Comparison of ENCODE assay signal across 8 cellular contexts in genomic region chr16:27867122-27868110, GRCh38.
DNase-seq lines count a peak whose midpoint lies in the region; ATAC-seq, FAIRE-seq and TF ChIP-seq lines count a peak whose summit lies in the region.

No MANE protein-coding gene starts in this region.

- H3K27ac ChIP-seq in neural progenitor cell (no peak overlapping the region), coronary artery (no peak overlapping the region)

- H3K4me3 Mint-ChIP-seq in activated CD8-positive, alpha-beta T cell treated with anti-CD3 and anti-CD28 coated beads for 36 hours, result no peak overlapping the region
- H3K4me3 Mint-ChIP-seq in neural progenitor cell, result no peak overlapping the region

- peak; percentile 99 for ATAC-seq in activated CD8-positive, alpha-beta T cell treated with anti-CD3 and anti-CD28 coated beads for 36 hours

- no peak for FAIRE-seq in urothelium cell line (lab: Jason Lieb, UNC)

- H3K27me3 Mint-ChIP-seq in activated CD8-positive, alpha-beta T cell treated with anti-CD3 and anti-CD28 coated beads for 36 hours, result no peaks in the 10 kb centered on the region
- H3K27me3 Mint-ChIP-seq in neural progenitor cell (ENCODE audit: insufficient read depth, low read depth), result peaks cover 8% of the 10 kb centered on the region

- no peaks in the 10 kb centered on the region for H3K36me3 Mint-ChIP-seq in activated CD8-positive, alpha-beta T cell treated with anti-CD3 and anti-CD28 coated beads for 36 hours (ENCODE audit: low read depth)
- H3K36me3 Mint-ChIP-seq in neural progenitor cell, result no peaks in the 10 kb centered on the region

- no peaks in the 10 kb centered on the region for H3K4me1 Mint-ChIP-seq in activated CD8-positive, alpha-beta T cell treated with anti-CD3 and anti-CD28 coated beads for 36 hours (ENCODE audit: low read depth)
- H3K4me1 Mint-ChIP-seq in neural progenitor cell, result no peaks in the 10 kb centered on the region

- DNase-seq in ACHN (peak; percentile 80), GM13976 (ENCODE audit: low spot score) (peak; percentile 85), NCI-H774 (lab: John Stamatoyannopoulos, UW) (peak; percentile 5), erythroblast (lab: John Stamatoyannopoulos, UW) (peak; percentile 85 to 89), neural progenitor cell (ENCODE audit: low spot score) (peak; percentile 88), urothelium cell line (ENCODE audit: low spot score) (peak; percentile 77), coronary artery (ENCODE audit: low spot score) (no peak)
- DNase-seq in activated CD8-positive, alpha-beta T cell treated with anti-CD3 and anti-CD28 coated beads for 36 hours, result peak; percentile 89

- intact Hi-C loops in activated CD8-positive, alpha-beta T cell treated with anti-CD3 and anti-CD28 coated beads for 36 hours (cut with micrococcal nuclease), result no loop called here

- no peak overlapping the region for H3K9ac ChIP-seq in neural progenitor cell

- POLR2A ChIA-PET in activated CD8-positive, alpha-beta T cell treated with anti-CD3 and anti-CD28 coated beads for 36 hours (lab: Charles Lee), result no interaction called here

- no peak overlapping the region for H2AFZ ChIP-seq in neural progenitor cell (replicated peaks)

- no peaks in the 10 kb centered on the region for H3K4me1 ChIP-seq in neural progenitor cell

- no peak for TF ChIP-seq POLR2A in erythroblast (IDR thresholded peaks at IDR 0.05; ENCODE audit: low read length)

- no peaks in the 10 kb centered on the region for H3K79me2 ChIP-seq in neural progenitor cell (ENCODE audit: low read depth)

- H3K4me3 ChIP-seq in neural progenitor cell (no peak overlapping the region), coronary artery (no peak overlapping the region)

- H3K36me3 ChIP-seq in neural progenitor cell, result no peaks in the 10 kb centered on the region

- H3F3A ChIP-seq in neural progenitor cell (ENCODE audit: low read depth), result no peaks in the 10 kb centered on the region

- TF ChIP-seq CTCF in GM13976 (IDR thresholded peaks at IDR 0.05; ENCODE audit: borderline replicate concordance, control extremely low read depth, extremely low read depth, insufficient read depth, missing control alignments) (peak; percentile 36), neural progenitor cell (IDR thresholded peaks at IDR 0.05) (peak; percentile 72), coronary artery (IDR thresholded peaks at IDR 0.05) (no peak)
- TF ChIP-seq CTCF in activated CD8-positive, alpha-beta T cell treated with anti-CD3 and anti-CD28 coated beads for 36 hours (IDR thresholded peaks at IDR 0.05), result peak; percentile 49

- H3K4me2 ChIP-seq in neural progenitor cell, result no peak overlapping the region

- H3K27ac Mint-ChIP-seq in activated CD8-positive, alpha-beta T cell treated with anti-CD3 and anti-CD28 coated beads for 36 hours, result no peak overlapping the region
- H3K27ac Mint-ChIP-seq in neural progenitor cell, result no peak overlapping the region

- in situ Hi-C loops in ACHN (cut with HindIII; ENCODE audit: low pct_ligation_motif_present, low pct_unique_long_range_greater_than_20kb, low sequenced_read_pairs) (no loop called here), GM13976 (cut with MboI; ENCODE audit: low sequenced_read_pairs, unreplicated experiment) (no loop called here)

- H3K9me3 ChIP-seq in neural progenitor cell (ENCODE audit: low read depth), result no peaks in the 10 kb centered on the region

- H3K27me3 ChIP-seq in neural progenitor cell, result peaks cover 5% of the 10 kb centered on the region

- CTCF ChIA-PET in activated CD8-positive, alpha-beta T cell treated with anti-CD3 and anti-CD28 coated beads for 36 hours (lab: Charles Lee), result interaction anchor here (0.8 to 2.5 kb wide), 10 partner anchors 9 to 204 kb away, joined by 3 to 13 read pairs (median 3); no protein-coding TSS in a partner anchor

- H3K9me3 Mint-ChIP-seq in activated CD8-positive, alpha-beta T cell treated with anti-CD3 and anti-CD28 coated beads for 36 hours, result peaks cover 22% of the 10 kb centered on the region
- H3K9me3 Mint-ChIP-seq in neural progenitor cell, result peaks cover 13% of the 10 kb centered on the region

- H4K20me1 ChIP-seq in neural progenitor cell (ENCODE audit: low read depth), result no peaks in the 10 kb centered on the region
